ENCODE assay signal across 14 cellular contexts in the genomic region with DNA sequence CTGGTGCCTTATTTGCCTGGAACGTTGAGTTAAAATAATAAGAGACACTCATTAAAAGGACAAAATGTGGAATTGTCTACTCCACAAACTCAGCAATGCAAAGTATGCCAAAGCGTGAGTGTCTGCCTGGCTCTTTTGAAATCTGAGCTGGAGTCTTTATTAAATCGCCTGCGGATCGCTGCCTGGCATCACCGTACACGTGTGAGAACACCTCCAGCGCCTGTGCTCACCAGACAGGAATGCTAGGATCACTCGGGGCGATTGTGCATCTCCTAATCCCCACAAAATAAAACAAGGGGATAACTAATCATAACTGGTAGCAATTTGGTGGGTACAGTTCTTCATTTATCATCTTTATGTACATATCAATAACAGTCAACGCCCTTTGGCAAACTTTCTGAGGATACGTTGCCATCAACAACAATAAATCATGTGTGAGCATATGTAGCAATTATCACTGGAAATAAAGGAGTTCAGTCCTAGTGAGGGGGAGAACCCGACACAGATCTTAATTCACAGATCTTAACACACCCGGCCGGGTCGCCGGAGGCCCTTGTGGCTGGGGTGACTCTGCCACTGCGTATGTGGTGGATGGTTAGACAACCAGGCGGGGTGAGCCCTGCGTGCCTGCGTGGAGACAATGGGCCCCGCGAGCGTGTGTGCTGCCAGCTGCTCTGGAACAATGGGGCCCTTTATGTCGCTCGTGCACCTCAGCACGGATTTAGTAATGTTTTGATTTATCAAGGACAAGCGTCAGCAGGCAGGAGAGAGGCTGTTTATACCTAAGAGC.
DNase-seq lines count a peak whose midpoint lies in the region; ATAC-seq, FAIRE-seq and TF ChIP-seq lines count a peak whose summit lies in the region.
"Had no signal": no experiment of that assay in that cellular context is flagged by ENCODE, and none has a peak within 500 bp of the region (broad histone marks: within the 10 kb centered on the region; RNA-seq: fewer than 3 reads in every experiment).

No MANE protein-coding gene starts in this region.

- H3K9me3 ChIP-seq in K562 (replicated peaks; ENCODE audit: control insufficient read depth, insufficient read depth, low read depth, low read length) (no peaks in the 10 kb centered on the region), testis (no peaks in the 10 kb centered on the region)

- H3K4me1 ChIP-seq in K562 (replicated peaks in 1 of 2; ENCODE audit: control insufficient read depth in 2 of 2, insufficient read depth in 2 of 2, low read length in 2 of 2) (no peaks in the 10 kb centered on the region; a peak in 1 of 5 replicates), testis (no peaks in the 10 kb centered on the region)
- H3K4me1 ChIP-seq: tibial artery had no signal

- H3K4me2 ChIP-seq in K562 (ENCODE audit: insufficient read depth, low read length) = no peak overlapping the region
- H3K4me2 ChIP-seq: KMS-11 had no signal

- in situ Hi-C loops in K562 (cut with MboI) = no loop called here

- FAIRE-seq in K562 (lab: Jason Lieb, UNC) = no peak
- FAIRE-seq: endothelial cell of umbilical vein had no signal

- H3K9me3 Mint-ChIP-seq in effector memory CD8-positive, alpha-beta T cell = peaks cover 0 to 3% of the 10 kb centered on the region in 2 donors

- H3K4me3 Mint-ChIP-seq in effector memory CD8-positive, alpha-beta T cell = no peak overlapping the region
- H3K4me3 Mint-ChIP-seq: activated B cell treated with CpG ODN at 0.5 μM for 24 hours; activated naive CD4-positive, alpha-beta T cell treated with anti-CD3 and anti-CD28 coated beads, Interleukin-2, amount 10 ng/mL, durations not matched to agents 7 days and 5 days had no signal

- WGBS in K562 (ENCODE audit: insufficient coverage, low coverage, missing lambda C conversion rate) = under 1% methylated on average over 28 of the region's 28 CpGs
- 47 to 65% methylated on average over 26 to 28 of the region's 28 CpGs for WGBS in testis, 2 donors

- TF ChIP-seq POLR2A in K562 (conservative IDR thresholded peaks at IDR 0.05) (no peak), testis (IDR thresholded peaks at IDR 0.05) (no peak)

- H3K27me3 ChIP-seq in K562 (ENCODE audit: control insufficient read depth in 2 of 2, insufficient read depth in 2 of 2, low read length in 2 of 2) (peaks cover 1 to 13% of the 10 kb centered on the region in 2 experiments; a peak in 3 of 5 replicates), testis (no peaks in the 10 kb centered on the region)

- no peak overlapping the region for H3K27ac Mint-ChIP-seq in effector memory CD8-positive, alpha-beta T cell
- H3K27ac Mint-ChIP-seq: activated B cell treated with CpG ODN at 0.5 μM for 24 hours; activated naive CD4-positive, alpha-beta T cell treated with anti-CD3 and anti-CD28 coated beads, Interleukin-2, amount 10 ng/mL, durations not matched to agents 7 days and 5 days had no signal

- H3K27ac ChIP-seq in K562 (ENCODE audit: extremely low read depth, low read depth, low read length) (no peak overlapping the region), testis (no peak overlapping the region)
- H3K27ac ChIP-seq: KMS-11, tibial artery had no signal

- 0 out of 2 replicates have a peak, but pooled peaks cover 3% of the 10 kb centered on the region for H4K20me1 ChIP-seq in K562 (replicated peaks; ENCODE audit: control insufficient read depth, insufficient read depth, low read length)

- TF ChIP-seq EP300 in K562 (IDR thresholded peaks at IDR 0.05; ENCODE audit: low read length) = no peak

- no peaks in the 10 kb centered on the region for H3K36me3 Mint-ChIP-seq in effector memory CD8-positive, alpha-beta T cell (ENCODE audit: insufficient read depth)
- H3K36me3 Mint-ChIP-seq: activated naive CD4-positive, alpha-beta T cell treated with anti-CD3 and anti-CD28 coated beads, Interleukin-2, amount 10 ng/mL, durations not matched to agents 7 days and 5 days had no signal

- DNase-seq in NCI-H2107 (lab: John Stamatoyannopoulos, UW) (peak; percentile 40), K562 (ENCODE audit: extremely low read depth in 1 of 4, low spot score in 3 of 4) (no peak), kidney tubule cell (ENCODE audit: low spot score) (peak; percentile 91), testis (peak; percentile 62), NOMO-1 (lab: John Stamatoyannopoulos, UW; ENCODE audit: unreplicated experiment in 2 of 2) (no peak), NCI-H146 (lab: John Stamatoyannopoulos, UW) (no peak)
- DNase-seq in effector memory CD8-positive, alpha-beta T cell = no peak
- DNase-seq: activated B cell treated with CpG ODN at 0.5 μM for 24 hours; activated naive CD4-positive, alpha-beta T cell treated with anti-CD3 and anti-CD28 coated beads, Interleukin-2, amount 10 ng/mL, durations not matched to agents 7 days and 5 days; GF-D8; tibial artery had no signal

- no peaks in the 10 kb centered on the region for H3K27me3 Mint-ChIP-seq in effector memory CD8-positive, alpha-beta T cell
- H3K27me3 Mint-ChIP-seq: activated B cell treated with CpG ODN at 0.5 μM for 24 hours; activated naive CD4-positive, alpha-beta T cell treated with anti-CD3 and anti-CD28 coated beads, Interleukin-2, amount 10 ng/mL, durations not matched to agents 7 days and 5 days had no signal

- BruUV-seq in K562 (replicated peaks; lab: Mats Ljungman, UMichigan) = no TSS peak

- no peaks in the 10 kb centered on the region for H3K79me2 ChIP-seq in K562 (ENCODE audit: control insufficient read depth, insufficient read depth, low read length)

- no peak for TF ChIP-seq CTCF in K562 (IDR thresholded peaks at IDR 0.05 in 2 of 3, conservative IDR thresholded peaks at IDR 0.05 in 1 of 3; ENCODE audit: insufficient read depth in 2 of 3, low read depth in 1 of 3, low read length in 3 of 3)
- no peak for TF ChIP-seq CTCF in testis (IDR thresholded peaks at IDR 0.05)

- POLR2A ChIA-PET in K562 (lab: Yijun Ruan, JAX) = no interaction called here

- CTCF ChIA-PET in K562 (lab: Yijun Ruan, JAX; ENCODE audit: low intra/inter-chr PET ratio) = no interaction called here

- H3K4me1 Mint-ChIP-seq in effector memory CD8-positive, alpha-beta T cell (ENCODE audit: low read depth in 2 of 2) = no peaks in the 10 kb centered on the region
- H3K4me1 Mint-ChIP-seq: activated B cell treated with CpG ODN at 0.5 μM for 24 hours; activated naive CD4-positive, alpha-beta T cell treated with anti-CD3 and anti-CD28 coated beads, Interleukin-2, amount 10 ng/mL, durations not matched to agents 7 days and 5 days had no signal

- H3K36me3 ChIP-seq in K562 (ENCODE audit: control insufficient read depth, insufficient read depth, low read length) (no peaks in the 10 kb centered on the region), testis (ENCODE audit: low read depth, missing control alignments) (no peaks in the 10 kb centered on the region)
- H3K36me3 ChIP-seq: tibial artery had no signal

- ATAC-seq in K562 = no peak
- no peak for ATAC-seq in effector memory CD8-positive, alpha-beta T cell (replicated peaks)
- ATAC-seq in GM21619 (IDR thresholded peaks at IDR 0.05; ENCODE audit: unreplicated experiment) = no peak

- H3K4me3 ChIP-seq in K562 (no peak overlapping the region), testis (no peak overlapping the region)
- H3K4me3 ChIP-seq: tibial artery had no signal

- no peaks in the 10 kb centered on the region for H3K9me1 ChIP-seq in K562 (ENCODE audit: control insufficient read depth, insufficient read depth, low read length)

- H2AFZ ChIP-seq in K562 (ENCODE audit: low read depth, low read length) = no peak overlapping the region

- H3K9ac ChIP-seq in K562 (ENCODE audit: insufficient read depth in 1 of 2, low read depth in 2 of 2, low read length in 2 of 2) = no peak overlapping the region
- H3K9ac ChIP-seq: KMS-11 had no signal

- TF ChIP-seq RAD21 in K562 (CRISPR knock-in tag; conservative IDR thresholded peaks at IDR 0.05 in 1 of 2, IDR thresholded peaks at IDR 0.05 in 1 of 2) = no peak

- intact Hi-C loops in K562 (cut with micrococcal nuclease) (no loop called here), testis (cut with DNase I; ENCODE audit: low total_unique reads) (no loop called here)

TF ChIP-seq in K562, 482 proteins besides CTCF, POLR2A, EP300 and RAD21:
- TF ChIP-seq ZNF449 (CRISPR knock-in tag; IDR thresholded peaks at IDR 0.05) = no peak
- peak; percentile 42 to 51; a peak in 2 of 4 replicates for TF ChIP-seq NRF1 (conservative IDR thresholded peaks at IDR 0.05 in 1 of 2, IDR thresholded peaks at IDR 0.05 in 1 of 2)

Comparison
In these comparisons a context has a peak if more than half of its experiments do, and no peak if none do; other contexts are left out.
1. DNase-seq: peak in NCI-H2107 (single experiment), kidney tubule cell (single experiment) and testis (single experiment); none in K562 (0 of 4), NOMO-1 (0 of 2), effector memory CD8-positive, alpha-beta T cell (0 of 3) and NCI-H146 (single experiment).